ENCODE assay signal across 25 cellular contexts in genomic region chr22:42291287-42291686, GRCh38.
"Had no signal": no experiment of that assay in that cellular context is flagged by ENCODE, and none has a peak within 500 bp of the region (broad histone marks: within the 10 kb centered on the region; RNA-seq: fewer than 3 reads in every experiment).

No MANE protein-coding gene starts in this region.

- H3K4me3 ChIP-seq: adrenal gland, breast epithelium, SK-N-MC had no signal

- H3K27ac ChIP-seq: adrenal gland, breast epithelium, SK-N-MC had no signal

- H3K27ac Mint-ChIP-seq: activated CD4-positive, alpha-beta memory T cell treated with anti-CD3 and anti-CD28 coated beads for 36 hours; activated CD4-positive, alpha-beta T cell treated with anti-CD3 and anti-CD28 coated beads, Interleukin-2, amount 10 ng/mL, durations not matched to agents 24 days and 14 days; activated naive CD8-positive, alpha-beta T cell treated with anti-CD3 and anti-CD28 coated beads, Interleukin-2, amount 10 ng/mL, durations not matched to agents 7 days and 5 days; activated T-helper 2 cell treated with anti-CD3 and anti-CD28 coated beads, Interferon-gamma antibody, Interleukin-2, Interleukin-4, amounts not matched to agents 10 μg/mL and 5 μg/mL and 100 μg/mL, durations not matched to agents 14 hours and 24 hours and 36 hours had no signal

- DNase-seq: activated CD4-positive, alpha-beta memory T cell treated with anti-CD3 and anti-CD28 coated beads for 36 hours; activated CD4-positive, alpha-beta T cell treated with anti-CD3 and anti-CD28 coated beads for 1 hour; activated CD4-positive, alpha-beta T cell treated with anti-CD3 and anti-CD28 coated beads, Interleukin-2, amount 10 ng/mL, durations not matched to agents 24 days and 14 days; activated CD8-positive, alpha-beta memory T cell treated with anti-CD3 and anti-CD28 coated beads for 24 hours; activated naive CD4-positive, alpha-beta T cell treated with anti-CD3 and anti-CD28 coated beads, Interleukin-2, amount 50 U/mL, for 16 hours; activated naive CD8-positive, alpha-beta T cell treated with anti-CD3 and anti-CD28 coated beads, Interleukin-2, amount 10 ng/mL, durations not matched to agents 7 days and 5 days; activated T-cell treated with anti-CD3 and anti-CD28 coated beads, Interleukin-2, amount 50 U/mL, for 48 hours; adrenal gland; anterior cingulate cortex; central memory CD4-positive, alpha-beta T cell; KG1; NCI-H1048; NCI-H1417 treated with DMSO at 0.1 percent for 48 hours; NCI-H187; NCI-H2081; NCI-H226; NCI-H526; NK-92 treated with Interleukin-12 subunit alpha and Interleukin-12 subunit beta, amount 100 ng/mL, for 24 hours; OCI-M1; RPMI8226 had no signal

- H3K4me3 Mint-ChIP-seq: activated CD4-positive, alpha-beta memory T cell treated with anti-CD3 and anti-CD28 coated beads for 36 hours; activated CD4-positive, alpha-beta T cell treated with anti-CD3 and anti-CD28 coated beads, Interleukin-2, amount 10 ng/mL, durations not matched to agents 24 days and 14 days; activated naive CD8-positive, alpha-beta T cell treated with anti-CD3 and anti-CD28 coated beads, Interleukin-2, amount 10 ng/mL, durations not matched to agents 7 days and 5 days had no signal

- H3K9me3 Mint-ChIP-seq: activated CD4-positive, alpha-beta memory T cell treated with anti-CD3 and anti-CD28 coated beads for 36 hours; activated CD4-positive, alpha-beta T cell treated with anti-CD3 and anti-CD28 coated beads, Interleukin-2, amount 10 ng/mL, durations not matched to agents 24 days and 14 days; activated naive CD8-positive, alpha-beta T cell treated with anti-CD3 and anti-CD28 coated beads, Interleukin-2, amount 10 ng/mL, durations not matched to agents 7 days and 5 days; activated T-helper 2 cell treated with anti-CD3 and anti-CD28 coated beads, Interferon-gamma antibody, Interleukin-2, Interleukin-4, amounts not matched to agents 10 μg/mL and 5 μg/mL and 100 μg/mL, durations not matched to agents 14 hours and 24 hours and 36 hours had no signal

- H3K36me3 Mint-ChIP-seq: activated CD4-positive, alpha-beta memory T cell treated with anti-CD3 and anti-CD28 coated beads for 36 hours; activated naive CD8-positive, alpha-beta T cell treated with anti-CD3 and anti-CD28 coated beads, Interleukin-2, amount 10 ng/mL, durations not matched to agents 7 days and 5 days had no signal

- H3K9me3 ChIP-seq: adrenal gland, breast epithelium had no signal

- ATAC-seq: Panc1, Right ventricle myocardium inferior had no signal

- H3K27me3 Mint-ChIP-seq: activated CD4-positive, alpha-beta memory T cell treated with anti-CD3 and anti-CD28 coated beads for 36 hours; activated CD4-positive, alpha-beta T cell treated with anti-CD3 and anti-CD28 coated beads, Interleukin-2, amount 10 ng/mL, durations not matched to agents 24 days and 14 days; activated naive CD8-positive, alpha-beta T cell treated with anti-CD3 and anti-CD28 coated beads, Interleukin-2, amount 10 ng/mL, durations not matched to agents 7 days and 5 days had no signal

- H3K36me3 ChIP-seq: adrenal gland, breast epithelium had no signal

- H3K27me3 ChIP-seq: adrenal gland, breast epithelium had no signal
